ENCODE assay signal across 18 cellular contexts in genomic region chr2:214232266-214232665, GRCh38.
"Had no signal": no experiment of that assay in that cellular context is flagged by ENCODE, and none has a peak within 500 bp of the region (broad histone marks: within the 10 kb centered on the region; RNA-seq: fewer than 3 reads in every experiment).

No MANE protein-coding gene starts in this region.

- H3K27ac Mint-ChIP-seq: activated CD4-positive, alpha-beta T cell treated with anti-CD3 and anti-CD28 coated beads for 36 hours; activated naive CD8-positive, alpha-beta T cell; brain; nephron; stimulated activated naive B cell treated with anti-CD40 and anti-IgM and Interleukin-4, amounts not matched to agents 10 μg/mL and 1 μg/mL and 100 μg/mL, for 72 hours had no signal

- H3K27me3 Mint-ChIP-seq: activated CD4-positive, alpha-beta T cell treated with anti-CD3 and anti-CD28 coated beads for 36 hours; activated naive CD8-positive, alpha-beta T cell; central memory CD8-positive, alpha-beta T cell; stimulated activated naive B cell treated with anti-CD40 and anti-IgM and Interleukin-4, amounts not matched to agents 10 μg/mL and 1 μg/mL and 100 μg/mL, for 72 hours had no signal

- H3K9me3 Mint-ChIP-seq: nephron had no signal

- ATAC-seq: activated CD4-positive, alpha-beta T cell treated with anti-CD3 and anti-CD28 coated beads for 36 hours; esophagus mucosa; left lobe of liver; stimulated activated naive B cell treated with anti-CD40 and anti-IgM and Interleukin-4, amounts not matched to agents 10 μg/mL and 1 μg/mL and 100 μg/mL, for 72 hours had no signal

- H3K4me3 Mint-ChIP-seq: activated CD4-positive, alpha-beta T cell treated with anti-CD3 and anti-CD28 coated beads for 36 hours; activated naive CD8-positive, alpha-beta T cell; brain; central memory CD8-positive, alpha-beta T cell; nephron; stimulated activated naive B cell treated with anti-CD40 and anti-IgM and Interleukin-4, amounts not matched to agents 10 μg/mL and 1 μg/mL and 100 μg/mL, for 72 hours had no signal

- H3K36me3 Mint-ChIP-seq: activated naive CD8-positive, alpha-beta T cell; brain; stimulated activated naive B cell treated with anti-CD40 and anti-IgM and Interleukin-4, amounts not matched to agents 10 μg/mL and 1 μg/mL and 100 μg/mL, for 72 hours had no signal

- DNase-seq: activated CD4-positive, alpha-beta T cell treated with anti-CD3 and anti-CD28 coated beads for 36 hours; activated CD4-positive, alpha-beta T cell treated with anti-CD3 and anti-CD28 coated beads, Interleukin-2, amount 50 U/mL, for 48 hours; activated T-cell treated with anti-CD3 and anti-CD28 coated beads for 4 hours; amygdala; cortex of kidney; effector CD4-positive, alpha-beta T cell; islet precursor cell; midbrain; sigmoid colon; spleen; stimulated activated naive B cell treated with anti-CD40 and anti-IgM and Interleukin-4, amounts not matched to agents 10 μg/mL and 1 μg/mL and 100 μg/mL, for 72 hours; tibial artery had no signal

- H3K4me1 Mint-ChIP-seq: activated CD4-positive, alpha-beta T cell treated with anti-CD3 and anti-CD28 coated beads for 36 hours; brain; central memory CD8-positive, alpha-beta T cell; nephron; stimulated activated naive B cell treated with anti-CD40 and anti-IgM and Interleukin-4, amounts not matched to agents 10 μg/mL and 1 μg/mL and 100 μg/mL, for 72 hours had no signal
